In the genomic region with DNA sequence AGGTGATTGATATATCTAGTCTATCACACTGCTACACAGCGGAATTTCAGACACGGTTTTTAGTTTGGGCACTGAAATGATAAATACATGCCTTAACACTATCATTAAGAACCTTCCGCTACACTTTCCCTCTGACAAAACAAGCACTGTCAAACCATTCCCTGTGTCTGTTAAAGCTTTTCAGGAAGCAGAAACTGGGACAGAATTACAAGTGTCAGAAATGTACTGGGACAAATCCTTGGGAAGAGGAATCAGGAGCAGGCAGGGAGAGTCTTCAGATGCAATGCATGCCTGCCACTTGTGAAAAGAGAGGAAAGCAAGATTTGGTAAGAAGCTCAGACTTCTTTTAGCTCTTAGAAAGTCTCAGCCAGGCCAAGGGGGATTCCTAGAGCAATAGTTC, we compare ENCODE assay signal across 2 cellular contexts.
TF ChIP-seq lines count a peak whose summit lies in the region.

No MANE protein-coding gene starts in this region.

TF ChIP-seq in GM23338, 12 proteins besides CTCF, POLR2A, EP300 and RAD21 (continued from another document):
- TF ChIP-seq CREB1 (CRISPR knock-in tag; IDR thresholded peaks at IDR 0.05; ENCODE audit: low read depth) (no peak), ZNF331 (CRISPR knock-in tag; IDR thresholded peaks at IDR 0.05; ENCODE audit: low read depth) (no peak)

TF ChIP-seq in H1, 55 proteins besides CTCF, POLR2A, EP300 and RAD21 (continued from another document):
- TF ChIP-seq TAF7 (optimal IDR thresholded peaks at IDR 0.05; ENCODE audit: borderline replicate concordance, low read depth, low read length), result no peak
